Comparison of ENCODE assay signal across 17 cellular contexts in genomic region chr10:124604214-124605000, GRCh38.
A peak's percentile ranks its signal among the peaks of the same experiment; 100 is the strongest.
DNase-seq lines count a peak whose midpoint lies in the region; ATAC-seq, FAIRE-seq and TF ChIP-seq lines count a peak whose summit lies in the region.
"Had no signal": no experiment of that assay in that cellular context is flagged by ENCODE, and none has a peak within 500 bp of the region (broad histone marks: within the 10 kb centered on the region; RNA-seq: fewer than 3 reads in every experiment).

No MANE protein-coding gene starts in this region.

- H3K9me2 ChIP-seq in SU-DHL-6 (replicated peaks; ENCODE audit: insufficient read depth, low read length): no peaks in the 10 kb centered on the region

- no peaks in the 10 kb centered on the region for H3K9me3 ChIP-seq in SU-DHL-6 (ENCODE audit: insufficient read depth, low read length)
- no peaks in the 10 kb centered on the region for H3K9me3 ChIP-seq in psoas muscle
- H3K9me3 ChIP-seq: breast epithelium, Caco-2, ovary had no signal

- no peaks in the 10 kb centered on the region for H4K20me1 ChIP-seq in SU-DHL-6 (ENCODE audit: low read depth, low read length)

- intact Hi-C loops in left cardiac atrium (cut with DNase I) (no loop called here), psoas muscle (cut with DNase I) (no loop called here)

- peak overlapping the region; percentile 65 for H3K4me2 ChIP-seq in SU-DHL-6 (ENCODE audit: low read depth, low read length, poor library complexity, severe bottlenecking)

- no peak for TF ChIP-seq POLR2A in GM12891 (IDR thresholded peaks at IDR 0.05; ENCODE audit: low read depth, low read length)

- WGBS in psoas muscle, 3 donors: 54 to 70% (median 62%) methylated on average over 21 to 22 of the region's 22 CpGs

- H3K27me3 ChIP-seq in SU-DHL-6 (ENCODE audit: low read length): no peaks in the 10 kb centered on the region
- no peaks in the 10 kb centered on the region for H3K27me3 ChIP-seq in psoas muscle (ENCODE audit: insufficient read depth in 3 of 3, low read length in 2 of 3)
- H3K27me3 ChIP-seq: breast epithelium, ovary had no signal

- peaks cover 79% of the 10 kb centered on the region for H3F3A ChIP-seq in SU-DHL-6 (ENCODE audit: insufficient read depth)

- no peak overlapping the region for H3K4me3 ChIP-seq in SU-DHL-6 (ENCODE audit: insufficient read depth, low read length, poor library complexity, severe bottlenecking)
- no peak overlapping the region for H3K4me3 ChIP-seq in psoas muscle
- H3K4me3 ChIP-seq: breast epithelium, GM12878, ovary had no signal

- ATAC-seq in left cardiac atrium (no peak), psoas muscle (peak in 3 of 4 donors; percentile 1 to 11 (median 9)), GM21515 (IDR thresholded peaks at IDR 0.05; ENCODE audit: unreplicated experiment) (no peak)
- ATAC-seq: activated naive CD4-positive, alpha-beta T cell treated with anti-CD3 and anti-CD28 coated beads, Interleukin-2, amount 50 U/mL, for 72 hours; activated T-cell treated with anti-CD3 and anti-CD28 coated beads, Interleukin-2, amount 50 U/mL, for 4 hours; GM12878; left colon had no signal

- H2AFZ ChIP-seq in SU-DHL-6 (ENCODE audit: low read depth, low read length, severe bottlenecking): no peak overlapping the region

- peak overlapping the region; percentile 99 for H3K27ac ChIP-seq in SU-DHL-6 (ENCODE audit: low read depth, low read length)
- no peak overlapping the region for H3K27ac ChIP-seq in psoas muscle
- H3K27ac ChIP-seq: breast epithelium, ovary had no signal

- peak; percentile 20 for FAIRE-seq in GM12891 (lab: Jason Lieb, UNC)
- FAIRE-seq: GM12878, HTR-8/SVneo had no signal

- H3K79me2 ChIP-seq in SU-DHL-6 (ENCODE audit: insufficient read depth, low read length): no peaks in the 10 kb centered on the region

- peak overlapping the region; percentile 85 for H3K9ac ChIP-seq in SU-DHL-6 (ENCODE audit: low read length)

- no peaks in the 10 kb centered on the region for H3K36me3 ChIP-seq in SU-DHL-6 (ENCODE audit: low read length)
- no peaks in the 10 kb centered on the region for H3K36me3 ChIP-seq in psoas muscle (ENCODE audit: insufficient read depth in 1 of 2, low read depth in 1 of 2)
- H3K36me3 ChIP-seq: breast epithelium, ovary had no signal

- no peaks in the 10 kb centered on the region for H3K4me1 ChIP-seq in psoas muscle
- H3K4me1 ChIP-seq: breast epithelium, Caco-2 had no signal

- TF ChIP-seq CTCF in SU-DHL-6 (IDR thresholded peaks at IDR 0.05; ENCODE audit: insufficient read depth, low read length, poor library complexity, severe bottlenecking) (no peak), psoas muscle (IDR thresholded peaks at IDR 0.05) (no peak)

- DNase-seq in GM12891 (ENCODE audit: insufficient read length, low spot score) (no peak), left cardiac atrium (peak; percentile 22), psoas muscle (peak; percentile 23 to 60), NCI-H226 (no peak), NCI-H1694 treated with DMSO at 0.1 percent for 48 hours (lab: John Stamatoyannopoulos, UW) (no peak)
- no peak for DNase-seq in stimulated activated CD4-positive, alpha-beta T cell treated with anti-CD3 and anti-CD28 coated beads, Interleukin-4, amount 100 ng/mL, for 4 hours
- DNase-seq: activated T-cell treated with anti-CD3 and anti-CD28 coated beads, Interleukin-2, amount 50 U/mL, for 4 hours; Caco-2; NCI-H2081 treated with DMSO at 0.1 percent for 48 hours had no signal

TF ChIP-seq in GM12891, 5 proteins besides CTCF, POLR2A, EP300 and RAD21:
- TF ChIP-seq POU2F2 (IDR thresholded peaks at IDR 0.05; ENCODE audit: low read depth, low read length) (no peak), POLR2AphosphoS5 (IDR thresholded peaks at IDR 0.05; ENCODE audit: low read depth, low read length) (no peak), PAX5 (IDR thresholded peaks at IDR 0.05; ENCODE audit: insufficient read depth, low read length, severe bottlenecking) (no peak), TAF1 (IDR thresholded peaks at IDR 0.05; ENCODE audit: low read depth, low read length) (no peak), SPI1 (IDR thresholded peaks at IDR 0.05; ENCODE audit: low read depth, low read length) (no peak)
TF ChIP-seq in GM12891: peak in this region for 0.

Comparison
In these comparisons a context has a peak if more than half of its experiments do, and no peak if none do; other contexts are left out.
1. DNase-seq: peak in left cardiac atrium (single experiment) and psoas muscle (2 of 2); none in GM12891 (single experiment), NCI-H226 (single experiment), NCI-H1694 treated with DMSO at 0.1 percent for 48 hours (single experiment) and stimulated activated CD4-positive, alpha-beta T cell treated with anti-CD3 and anti-CD28 coated beads, Interleukin-4, amount 100 ng/mL, for 4 hours (0 of 2).
2. ATAC-seq: peak in psoas muscle (3 of 4); none in left cardiac atrium (0 of 2) and GM21515 (single experiment).